18 cellular contexts compared by ENCODE assay signal in genomic region chr6:16477367-16478149, GRCh38.
DNase-seq lines count a peak whose midpoint lies in the region; ATAC-seq and TF ChIP-seq lines count a peak whose summit lies in the region.
"Had no signal": no experiment of that assay in that cellular context is flagged by ENCODE, and none has a peak within 500 bp of the region (broad histone marks: within the 10 kb centered on the region; RNA-seq: fewer than 3 reads in every experiment).

No MANE protein-coding gene starts in this region.

- intact Hi-C loops in heart right ventricle (cut with DNase I) = no loop called here

- H3K27ac Mint-ChIP-seq in activated CD8-positive, alpha-beta memory T cell treated with anti-CD3 and anti-CD28 coated beads, Interleukin-2, amount 10 ng/mL, durations not matched to agents 7 days and 5 days = peak overlapping the region; percentile 20
- H3K27ac Mint-ChIP-seq in activated naive CD8-positive, alpha-beta T cell = peak overlapping the region; percentile 91
- H3K27ac Mint-ChIP-seq in stimulated activated naive B cell treated with anti-CD40 and anti-IgM and Interleukin-4, amounts not matched to agents 10 μg/mL and 1 μg/mL and 100 μg/mL, for 72 hours = peak overlapping the region; percentile 96

- no peaks in the 10 kb centered on the region for H3K9me3 Mint-ChIP-seq in activated CD8-positive, alpha-beta memory T cell treated with anti-CD3 and anti-CD28 coated beads, Interleukin-2, amount 10 ng/mL, durations not matched to agents 7 days and 5 days (ENCODE audit: low read depth)
- H3K9me3 Mint-ChIP-seq in activated naive CD8-positive, alpha-beta T cell (ENCODE audit: low read depth) = peaks cover 4% of the 10 kb centered on the region
- H3K9me3 Mint-ChIP-seq in stimulated activated naive B cell treated with anti-CD40 and anti-IgM and Interleukin-4, amounts not matched to agents 10 μg/mL and 1 μg/mL and 100 μg/mL, for 72 hours = peaks cover 4% of the 10 kb centered on the region in 2 donors

- no peaks in the 10 kb centered on the region for H3K27me3 ChIP-seq in heart right ventricle
- H3K27me3 ChIP-seq: brain microvascular endothelial cell, gastroesophageal sphincter, spleen had no signal

- no peak for TF ChIP-seq CTCF in heart right ventricle (IDR thresholded peaks at IDR 0.05)

- no peak overlapping the region for H3K4me3 ChIP-seq in heart right ventricle
- H3K4me3 ChIP-seq: gastroesophageal sphincter, spleen had no signal

- H3K9me3 ChIP-seq in heart right ventricle = peaks cover 0 to 2% (median 0%) of the 10 kb centered on the region in 11 donors
- H3K9me3 ChIP-seq: gastroesophageal sphincter had no signal

- H3K36me3 Mint-ChIP-seq in activated CD8-positive, alpha-beta memory T cell treated with anti-CD3 and anti-CD28 coated beads, Interleukin-2, amount 10 ng/mL, durations not matched to agents 7 days and 5 days = peaks cover 64% of the 10 kb centered on the region
- peaks cover 22% of the 10 kb centered on the region for H3K36me3 Mint-ChIP-seq in activated naive CD8-positive, alpha-beta T cell
- peaks cover 46 to 60% of the 10 kb centered on the region in 2 donors for H3K36me3 Mint-ChIP-seq in stimulated activated naive B cell treated with anti-CD40 and anti-IgM and Interleukin-4, amounts not matched to agents 10 μg/mL and 1 μg/mL and 100 μg/mL, for 72 hours

- H3K27ac ChIP-seq in heart right ventricle = peak overlapping the region in 9 of 10 donors; percentile 13 to 80 (median 44)
- H3K27ac ChIP-seq: brain microvascular endothelial cell, gastroesophageal sphincter, parathyroid adenoma, spleen had no signal

- 31 to 43% methylated on average over 12 of the region's 12 CpGs for WGBS in heart right ventricle, 2 donors

- peaks cover 0 to 4% (median 0%) of the 10 kb centered on the region in 9 donors for H3K36me3 ChIP-seq in heart right ventricle
- H3K36me3 ChIP-seq: brain microvascular endothelial cell had no signal

- ATAC-seq in activated CD8-positive, alpha-beta memory T cell treated with anti-CD3 and anti-CD28 coated beads, Interleukin-2, amount 10 ng/mL, durations not matched to agents 7 days and 5 days = no peak
- ATAC-seq in heart right ventricle (peak; percentile 85 to 98 (median 96)), GM19397 (IDR thresholded peaks at IDR 0.05; ENCODE audit: unreplicated experiment) (no peak)
- ATAC-seq in stimulated activated naive B cell treated with anti-CD40 and anti-IgM and Interleukin-4, amounts not matched to agents 10 μg/mL and 1 μg/mL and 100 μg/mL, for 72 hours (replicated peaks) = no peak
- ATAC-seq: gastroesophageal sphincter, Panc1 had no signal

- no peak for DNase-seq in activated CD8-positive, alpha-beta memory T cell treated with anti-CD3 and anti-CD28 coated beads, Interleukin-2, amount 10 ng/mL, durations not matched to agents 7 days and 5 days
- no peak for DNase-seq in activated CD8-positive, alpha-beta memory T cell treated with anti-CD3 and anti-CD28 coated beads, Interleukin-2, amount 50 U/mL, for 4 hours
- DNase-seq in heart right ventricle (peak; percentile 69 to 87), SHP77 treated with DMSO at 0.1 percent for 48 hours (lab: John Stamatoyannopoulos, UW) (no peak), NCI-H526 (lab: John Stamatoyannopoulos, UW) (no peak)
- no peak for DNase-seq in stimulated activated naive B cell treated with anti-CD40 and anti-IgM and Interleukin-4, amounts not matched to agents 10 μg/mL and 1 μg/mL and 100 μg/mL, for 72 hours
- DNase-seq: activated CD4-positive, alpha-beta T cell treated with anti-CD3 and anti-CD28 coated beads for 4 hours; activated effector memory CD4-positive, alpha-beta T cell treated with Interleukin-2 at 50 U/mL for 16 hours; brain microvascular endothelial cell; effector memory CD4-positive, alpha-beta T cell; KG1; NCI-H1105 treated with DMSO at 0.1 percent for 48 hours; spleen had no signal

- CTCF ChIA-PET in activated CD8-positive, alpha-beta memory T cell treated with anti-CD3 and anti-CD28 coated beads, Interleukin-2, amount 10 ng/mL, durations not matched to agents 7 days and 5 days (lab: Charles Lee) = interaction anchor here (1.3 kb wide), 1 partner anchor 34 kb away, joined by 4 read pairs; no protein-coding TSS in a partner anchor

- H3K4me1 Mint-ChIP-seq in activated CD8-positive, alpha-beta memory T cell treated with anti-CD3 and anti-CD28 coated beads, Interleukin-2, amount 10 ng/mL, durations not matched to agents 7 days and 5 days = peaks cover 82% of the 10 kb centered on the region
- H3K4me1 Mint-ChIP-seq in activated naive CD8-positive, alpha-beta T cell (ENCODE audit: low read depth) = peaks cover 83% of the 10 kb centered on the region
- peaks cover 50 to 64% of the 10 kb centered on the region in 2 donors for H3K4me1 Mint-ChIP-seq in stimulated activated naive B cell treated with anti-CD40 and anti-IgM and Interleukin-4, amounts not matched to agents 10 μg/mL and 1 μg/mL and 100 μg/mL, for 72 hours

- peaks cover 4 to 30% (median 14%) of the 10 kb centered on the region in 9 donors for H3K4me1 ChIP-seq in heart right ventricle
- H3K4me1 ChIP-seq: parathyroid adenoma had no signal

- no peak overlapping the region for H3K4me3 Mint-ChIP-seq in activated CD8-positive, alpha-beta memory T cell treated with anti-CD3 and anti-CD28 coated beads, Interleukin-2, amount 10 ng/mL, durations not matched to agents 7 days and 5 days
- H3K4me3 Mint-ChIP-seq in activated naive CD8-positive, alpha-beta T cell = no peak overlapping the region
- H3K4me3 Mint-ChIP-seq in stimulated activated naive B cell treated with anti-CD40 and anti-IgM and Interleukin-4, amounts not matched to agents 10 μg/mL and 1 μg/mL and 100 μg/mL, for 72 hours = peak overlapping the region; percentile 26 to 66

- no peaks in the 10 kb centered on the region for H3K27me3 Mint-ChIP-seq in activated CD8-positive, alpha-beta memory T cell treated with anti-CD3 and anti-CD28 coated beads, Interleukin-2, amount 10 ng/mL, durations not matched to agents 7 days and 5 days
- H3K27me3 Mint-ChIP-seq in activated naive CD8-positive, alpha-beta T cell = no peaks in the 10 kb centered on the region
- H3K27me3 Mint-ChIP-seq in stimulated activated naive B cell treated with anti-CD40 and anti-IgM and Interleukin-4, amounts not matched to agents 10 μg/mL and 1 μg/mL and 100 μg/mL, for 72 hours = no peaks in the 10 kb centered on the region

Comparison
In these comparisons a context has a peak if more than half of its experiments do, and no peak if none do; other contexts are left out.
1. ATAC-seq: peak in heart right ventricle (8 of 8); none in activated CD8-positive, alpha-beta memory T cell treated with anti-CD3 and anti-CD28 coated beads, Interleukin-2, amount 10 ng/mL, durations not matched to agents 7 days and 5 days (single experiment), stimulated activated naive B cell treated with anti-CD40 and anti-IgM and Interleukin-4, amounts not matched to agents 10 μg/mL and 1 μg/mL and 100 μg/mL, for 72 hours (0 of 2) and GM19397 (single experiment).
2. DNase-seq: peak in heart right ventricle (2 of 2); none in activated CD8-positive, alpha-beta memory T cell treated with anti-CD3 and anti-CD28 coated beads, Interleukin-2, amount 10 ng/mL, durations not matched to agents 7 days and 5 days (single experiment), activated CD8-positive, alpha-beta memory T cell treated with anti-CD3 and anti-CD28 coated beads, Interleukin-2, amount 50 U/mL, for 4 hours (single experiment), stimulated activated naive B cell treated with anti-CD40 and anti-IgM and Interleukin-4, amounts not matched to agents 10 μg/mL and 1 μg/mL and 100 μg/mL, for 72 hours (single experiment), SHP77 treated with DMSO at 0.1 percent for 48 hours (single experiment) and NCI-H526 (0 of 2).
3. H3K27ac Mint-ChIP-seq: peak in every context shown above with its lines; median percentile 96 in stimulated activated naive B cell treated with anti-CD40 and anti-IgM and Interleukin-4, amounts not matched to agents 10 μg/mL and 1 μg/mL and 100 μg/mL, for 72 hours; 91 in activated naive CD8-positive, alpha-beta T cell; 20 in activated CD8-positive, alpha-beta memory T cell treated with anti-CD3 and anti-CD28 coated beads, Interleukin-2, amount 10 ng/mL, durations not matched to agents 7 days and 5 days.
4. H3K4me3 Mint-ChIP-seq: peak in stimulated activated naive B cell treated with anti-CD40 and anti-IgM and Interleukin-4, amounts not matched to agents 10 μg/mL and 1 μg/mL and 100 μg/mL, for 72 hours (2 of 2); none in activated CD8-positive, alpha-beta memory T cell treated with anti-CD3 and anti-CD28 coated beads, Interleukin-2, amount 10 ng/mL, durations not matched to agents 7 days and 5 days (single experiment) and activated naive CD8-positive, alpha-beta T cell (single experiment).